ENCODE assay signal across 25 cellular contexts in the genomic region with DNA sequence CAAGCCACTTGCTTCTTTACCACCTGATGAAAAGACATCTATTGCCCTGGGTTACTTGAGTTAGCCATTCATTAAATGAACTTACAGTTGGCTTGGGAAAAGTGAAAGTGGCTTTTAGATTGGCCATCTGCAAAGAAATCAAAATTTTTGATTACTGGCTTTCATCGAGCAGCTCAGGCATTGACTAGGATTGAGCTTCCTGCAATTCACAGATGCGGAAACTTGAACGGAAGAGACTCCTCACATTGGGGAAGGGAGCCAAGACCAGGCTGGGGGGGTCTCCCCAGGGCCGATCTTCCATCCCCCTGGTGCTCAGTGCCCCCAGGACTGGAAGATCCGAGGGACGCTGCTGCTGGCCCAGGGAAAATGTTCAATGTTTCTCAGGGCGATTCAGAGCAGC.
"Had no signal": no experiment of that assay in that cellular context is flagged by ENCODE, and none has a peak within 500 bp of the region (broad histone marks: within the 10 kb centered on the region; RNA-seq: fewer than 3 reads in every experiment).

No MANE protein-coding gene starts in this region.

- DNase-seq: activated B cell treated with CpG ODN at 0.5 μM for 24 hours; activated CD4-positive, alpha-beta T cell treated with anti-CD3 and anti-CD28 coated beads for 36 hours; activated CD4-positive, alpha-beta T cell treated with anti-CD3 and anti-CD28 coated beads, Interleukin-2, amount 50 U/mL, for 4 hours; activated CD8-positive, alpha-beta memory T cell treated with anti-CD3 and anti-CD28 coated beads for 24 hours; activated CD8-positive, alpha-beta memory T cell treated with anti-CD3 and anti-CD28 coated beads, Interleukin-2, amount 50 U/mL, for 4 hours; activated T-cell treated with anti-CD3 and anti-CD28 coated beads, Interleukin-2, amount 50 U/mL, for 24 hours; brain microvascular endothelial cell; caudate nucleus; colonic mucosa; effector CD4-positive, alpha-beta T cell; foreskin keratinocyte; mesendoderm; mucosa of descending colon; posterior cingulate gyrus; sigmoid colon; stimulated activated CD4-positive, alpha-beta T cell treated with anti-CD3 and anti-CD28 coated beads, Interleukin-4, amount 100 ng/mL, for 1 hour; stimulated activated naive CD4-positive, alpha-beta T cell; T-cell; T-helper 9 cell; tibial artery had no signal

- H3K27ac Mint-ChIP-seq: activated B cell treated with CpG ODN at 0.5 μM for 24 hours; activated CD4-positive, alpha-beta T cell treated with anti-CD3 and anti-CD28 coated beads for 36 hours had no signal

- H3K4me3 Mint-ChIP-seq: activated B cell treated with CpG ODN at 0.5 μM for 24 hours; activated CD4-positive, alpha-beta T cell treated with anti-CD3 and anti-CD28 coated beads for 36 hours; activated T-cell treated with anti-CD3 and anti-CD28 coated beads, Interleukin-2, amount 50 U/mL, for 24 hours; activated T-helper 17 cell treated with anti-CD3 and anti-CD28 coated beads, Interleukin-2, amount 50 U/mL, for 72 hours; neural crest cell; T-cell had no signal

- ATAC-seq: activated CD4-positive, alpha-beta T cell treated with anti-CD3 and anti-CD28 coated beads for 36 hours; activated naive CD4-positive, alpha-beta T cell treated with anti-CD3 and anti-CD28 coated beads, Interleukin-2, amount 50 U/mL, for 72 hours; activated T-helper 17 cell treated with anti-CD3 and anti-CD28 coated beads, Interleukin-2, amount 50 U/mL, for 72 hours; foreskin keratinocyte; mucosa of descending colon; T-cell had no signal

- H3K9me3 Mint-ChIP-seq: activated B cell treated with CpG ODN at 0.5 μM for 24 hours; activated naive CD4-positive, alpha-beta T cell treated with anti-CD3 and anti-CD28 coated beads, Interleukin-2, amount 50 U/mL, for 72 hours; activated T-cell treated with anti-CD3 and anti-CD28 coated beads, Interleukin-2, amount 50 U/mL, for 24 hours; activated T-helper 17 cell treated with anti-CD3 and anti-CD28 coated beads, Interleukin-2, amount 50 U/mL, for 72 hours; neural crest cell; T-cell had no signal

- H3K4me1 ChIP-seq: ascending aorta, colonic mucosa, foreskin keratinocyte, sigmoid colon, tibial artery had no signal

- H3K27me3 Mint-ChIP-seq: activated B cell treated with CpG ODN at 0.5 μM for 24 hours; activated CD4-positive, alpha-beta T cell treated with anti-CD3 and anti-CD28 coated beads for 36 hours; activated T-cell treated with anti-CD3 and anti-CD28 coated beads, Interleukin-2, amount 50 U/mL, for 24 hours; activated T-helper 17 cell treated with anti-CD3 and anti-CD28 coated beads, Interleukin-2, amount 50 U/mL, for 72 hours; T-cell had no signal

- H3K27ac ChIP-seq: ascending aorta, brain microvascular endothelial cell, colonic mucosa, foreskin keratinocyte, hepatocyte, sigmoid colon, tibial artery had no signal

- H3K9me3 ChIP-seq: ascending aorta, colonic mucosa, mucosa of descending colon, sigmoid colon, tibial artery had no signal

- H3K27me3 ChIP-seq: ascending aorta, brain microvascular endothelial cell, colonic mucosa, foreskin keratinocyte, hepatocyte, sigmoid colon, tibial artery had no signal

- H3K4me3 ChIP-seq: ascending aorta, colonic mucosa, hepatocyte, mucosa of descending colon, sigmoid colon, tibial artery had no signal

- H3K36me3 ChIP-seq: brain microvascular endothelial cell, colonic mucosa had no signal
